ENCODE assay signal across 25 cellular contexts in genomic region chr2:235042576-235043515, GRCh38.
"Had no signal": no experiment of that assay in that cellular context is flagged by ENCODE, and none has a peak within 500 bp of the region (broad histone marks: within the 10 kb centered on the region; RNA-seq: fewer than 3 reads in every experiment).

No MANE protein-coding gene starts in this region.

- DNase-seq: activated CD4-positive, alpha-beta memory T cell treated with anti-CD3 and anti-CD28 coated beads for 36 hours; activated CD4-positive, alpha-beta T cell treated with anti-CD3 and anti-CD28 coated beads, Interleukin-2, amount 10 ng/mL, durations not matched to agents 7 days and 5 days; activated CD4-positive, CD25-positive, alpha-beta regulatory T cell; activated CD8-positive, alpha-beta memory T cell treated with anti-CD3 and anti-CD28 coated beads for 24 hours; activated naive CD4-positive, alpha-beta T cell treated with Interleukin-2 at 50 U/mL for 16 hours; activated naive CD8-positive, alpha-beta T cell treated with anti-CD3 and anti-CD28 coated beads, Interleukin-2, amount 50 U/mL, for 24 hours; activated T-cell treated with anti-CD3 and anti-CD28 coated beads, Interleukin-2, amount 50 U/mL, for 4 hours; amygdala; KG1; NCI-H1105; NCI-H1436; NCI-H1694 treated with DMSO at 0.1 percent for 48 hours; NCI-H2029 treated with DMSO at 0.1 percent for 48 hours; NCI-H345; NCI-H510A; NCI-H526 treated with DMSO at 0.1 percent for 48 hours; NK-92 treated with Interleukin-12 subunit alpha and Interleukin-12 subunit beta, amount 100 ng/mL, for 24 hours; OCI-M1; SHP77 treated with DMSO at 0.1 percent for 48 hours; T-helper 17 cell; T1000 had no signal

- H3K27me3 ChIP-seq: Peyer's patch had no signal

- H3K9me3 ChIP-seq: Peyer's patch had no signal

- H3K4me3 Mint-ChIP-seq: activated CD4-positive, alpha-beta memory T cell treated with anti-CD3 and anti-CD28 coated beads for 36 hours; activated CD4-positive, alpha-beta T cell treated with anti-CD3 and anti-CD28 coated beads, Interleukin-2, amount 10 ng/mL, durations not matched to agents 7 days and 5 days; activated naive CD8-positive, alpha-beta T cell treated with anti-CD3 and anti-CD28 coated beads, Interleukin-2, amount 50 U/mL, for 24 hours; activated T-cell treated with anti-CD3 and anti-CD28 coated beads, Interleukin-2, amount 50 U/mL, for 4 hours; brain; T-helper 17 cell had no signal

- H3K27ac ChIP-seq: RWPE1 had no signal

- H3K36me3 Mint-ChIP-seq: activated CD4-positive, alpha-beta memory T cell treated with anti-CD3 and anti-CD28 coated beads for 36 hours; activated naive CD4-positive, alpha-beta T cell treated with anti-CD3 and anti-CD28 coated beads, Interleukin-2, amount 50 U/mL, for 72 hours had no signal

- ATAC-seq: activated naive CD4-positive, alpha-beta T cell treated with anti-CD3 and anti-CD28 coated beads, Interleukin-2, amount 50 U/mL, for 72 hours; activated naive CD8-positive, alpha-beta T cell treated with anti-CD3 and anti-CD28 coated beads, Interleukin-2, amount 50 U/mL, for 24 hours; activated T-cell treated with anti-CD3 and anti-CD28 coated beads, Interleukin-2, amount 50 U/mL, for 4 hours; T-helper 17 cell had no signal

- H3K9me3 Mint-ChIP-seq: activated CD4-positive, alpha-beta memory T cell treated with anti-CD3 and anti-CD28 coated beads for 36 hours; activated CD4-positive, alpha-beta T cell treated with anti-CD3 and anti-CD28 coated beads, Interleukin-2, amount 10 ng/mL, durations not matched to agents 7 days and 5 days; activated naive CD4-positive, alpha-beta T cell treated with anti-CD3 and anti-CD28 coated beads, Interleukin-2, amount 50 U/mL, for 72 hours; activated naive CD8-positive, alpha-beta T cell treated with anti-CD3 and anti-CD28 coated beads, Interleukin-2, amount 50 U/mL, for 24 hours; activated T-cell treated with anti-CD3 and anti-CD28 coated beads, Interleukin-2, amount 50 U/mL, for 4 hours; brain had no signal

- H3K4me3 ChIP-seq: Peyer's patch had no signal

- H3K27ac Mint-ChIP-seq: activated CD4-positive, alpha-beta memory T cell treated with anti-CD3 and anti-CD28 coated beads for 36 hours; activated CD4-positive, alpha-beta T cell treated with anti-CD3 and anti-CD28 coated beads, Interleukin-2, amount 10 ng/mL, durations not matched to agents 7 days and 5 days; activated naive CD4-positive, alpha-beta T cell treated with anti-CD3 and anti-CD28 coated beads, Interleukin-2, amount 50 U/mL, for 72 hours; activated naive CD8-positive, alpha-beta T cell treated with anti-CD3 and anti-CD28 coated beads, Interleukin-2, amount 50 U/mL, for 24 hours; T-helper 17 cell had no signal
